In genomic region chr6:1614448-1614766, GRCh38 we compare ENCODE assay signal across 11 cellular contexts. TPM values are rescaled to one million over a fixed set of nuclear protein-coding genes. Genes with fewer than 3 reads are reported as not detected.
DNase-seq lines count a peak whose midpoint lies in the region; ATAC-seq, FAIRE-seq and TF ChIP-seq lines count a peak whose summit lies in the region.
"Had no signal": no experiment of that assay in that cellular context is flagged by ENCODE, and none has a peak within 500 bp of the region (broad histone marks: within the 10 kb centered on the region; RNA-seq: fewer than 3 reads in every experiment).

No MANE protein-coding gene starts in this region.

- intact Hi-C loops in kidney (cut with DNase I), result no loop called here

- POLR2A ChIA-PET in HEK293T (lab: Yijun Ruan, JAX), result interaction anchor here (0.6 to 5.5 kb wide), 17 partner anchors 7 to 225 kb away, joined by 3 to 74 read pairs (median 8); no protein-coding TSS in a partner anchor

- no peak for TF ChIP-seq CTCF in astrocyte of the cerebellum (IDR thresholded peaks at IDR 0.05; ENCODE audit: low read depth, low read length, missing control alignments)
- TF ChIP-seq CTCF in kidney (IDR thresholded peaks at IDR 0.05; ENCODE audit: borderline replicate concordance, extremely low read depth, insufficient read depth), result no peak
- TF ChIP-seq CTCF in BE2C (IDR thresholded peaks at IDR 0.05; ENCODE audit: low read depth, low read length), result no peak

- H3K27ac ChIP-seq in kidney (ENCODE audit: low read depth in 2 of 2, low read length in 2 of 2), result peak overlapping the region; percentile 12 to 52
- no peak overlapping the region for H3K27ac ChIP-seq in small intestine (ENCODE audit: low read depth in 1 of 2, low read length in 1 of 2)
- H3K27ac ChIP-seq: foreskin keratinocyte had no signal

- DNase-seq in HEK293T (ENCODE audit: extremely low spot score) (no peak), astrocyte of the cerebellum (ENCODE audit: low read depth) (no peak), kidney (no peak), small intestine (no peak), NCI-H1417 (lab: John Stamatoyannopoulos, UW) (no peak), H4 (ENCODE audit: low spot score) (no peak), BE2C (no peak)
- DNase-seq: DND-41, Kasumi-1 had no signal

- no peak for FAIRE-seq in kidney (lab: Jason Lieb, UNC)
- no peak for FAIRE-seq in small intestine (lab: Jason Lieb, UNC)

- H3K9me3 ChIP-seq in kidney (ENCODE audit: control insufficient read depth in 1 of 2, low read length in 2 of 2) (no peaks in the 10 kb centered on the region), small intestine (ENCODE audit: control insufficient read depth, low read depth) (no peaks in the 10 kb centered on the region), BE2C (no peaks in the 10 kb centered on the region)

- WGBS in small intestine, 3 donors, result 1 to 7% (median 3%) methylated on average over 26 to 39 of the region's 39 CpGs

- in situ Hi-C loops in astrocyte of the cerebellum (cut with HindIII; ENCODE audit: low sequenced_read_pairs), result no loop called here

- ATAC-seq in HG02610 (IDR thresholded peaks at IDR 0.05; ENCODE audit: unreplicated experiment), result no peak

- H3K4me1 ChIP-seq in kidney (ENCODE audit: control insufficient read depth in 1 of 2, insufficient read depth in 1 of 2, low read depth in 1 of 2, low read length in 2 of 2) (peaks cover 0 to 6% of the 10 kb centered on the region in 2 donors), small intestine (ENCODE audit: control insufficient read depth in 2 of 2, insufficient read depth in 1 of 2, low read depth in 1 of 2, low read length in 1 of 2) (peaks cover 0 to 4% of the 10 kb centered on the region in 2 donors), BE2C (no peaks in the 10 kb centered on the region)

- H3K36me3 ChIP-seq in kidney (ENCODE audit: control insufficient read depth in 1 of 2, insufficient read depth in 2 of 2, low read length in 2 of 2) (no peaks in the 10 kb centered on the region), small intestine (ENCODE audit: control insufficient read depth in 2 of 2, insufficient read depth in 2 of 2, low read length in 2 of 2) (no peaks in the 10 kb centered on the region), BE2C (peaks cover 8% of the 10 kb centered on the region; the same call in 1 of the 2 replicates)

- peak overlapping the region in 1 of 2 donors; percentile 76 for H3K9ac ChIP-seq in kidney (ENCODE audit: low read length in 2 of 2)

- H3K27me3 ChIP-seq in small intestine (ENCODE audit: control insufficient read depth in 2 of 2, insufficient read depth in 2 of 2, low read length in 2 of 2), result peaks cover 18 to 35% of the 10 kb centered on the region in 2 donors
- peaks cover 9% of the 10 kb centered on the region for H3K27me3 ChIP-seq in BE2C

- H3K4me3 ChIP-seq in astrocyte of the cerebellum (ENCODE audit: low read depth, low read length), result peak overlapping the region; percentile 54
- H3K4me3 ChIP-seq in kidney (ENCODE audit: low read length in 2 of 2), result peak overlapping the region in 1 of 2 donors; percentile 61
- H3K4me3 ChIP-seq in small intestine (ENCODE audit: low read depth in 1 of 2, low read length in 2 of 2), result peak overlapping the region; percentile 13 to 30
- H3K4me3 ChIP-seq in BE2C (ENCODE audit: low read depth, low read length), result no peak overlapping the region

- CTCF ChIA-PET in HEK293T (lab: Yijun Ruan, JAX), result no interaction called here

TF ChIP-seq in HEK293T, 16 proteins besides CTCF, POLR2A, EP300 and RAD21:
- TF ChIP-seq CTBP1 (IDR thresholded peaks at IDR 0.05; ENCODE audit: borderline replicate concordance) (0 out of 2 replicates have a peak, but pooled peaks have one; percentile 6), ELF4 (IDR thresholded peaks at IDR 0.05) (no peak)

RNA-seq across cellular contexts. Expression of gene FOXC1, which starts 4.7 kb away (rescaled TPM):
- 58.5 TPM for total RNA-seq in kidney
- polyA plus RNA-seq in kidney (ENCODE audit: insufficient read depth, low read depth, low replicate concordance) (18.0 TPM), small intestine (1 to 10 TPM in 1 of 3 donors, under 1 TPM in 1, not detected in 1; 0.27 to 3.1 TPM)
- total RNA-seq in H4 (2014; rRNA removed; shearing (Covaris generic)), result 4.8 and 4.9 TPM in 2 replicates
- 5.9 TPM for polyA plus RNA-seq in BE2C (2012; ENCODE audit: insufficient read depth, insufficient read length, low read depth)

Comparison
In these comparisons a context has a peak if more than half of its experiments do, and no peak if none do; other contexts are left out.
1. H3K27ac ChIP-seq: peak in kidney (2 of 2); none in small intestine (0 of 2).
2. RNA of gene FOXC1, which starts 4.7 kb away (total RNA-seq): 58.5 TPM in kidney (single experiment); 4.8 to 4.9 TPM in H4; every median in the first group is over 10 times any median in the second.